Comparison of ENCODE assay signal across 30 cellular contexts in the genomic region with DNA sequence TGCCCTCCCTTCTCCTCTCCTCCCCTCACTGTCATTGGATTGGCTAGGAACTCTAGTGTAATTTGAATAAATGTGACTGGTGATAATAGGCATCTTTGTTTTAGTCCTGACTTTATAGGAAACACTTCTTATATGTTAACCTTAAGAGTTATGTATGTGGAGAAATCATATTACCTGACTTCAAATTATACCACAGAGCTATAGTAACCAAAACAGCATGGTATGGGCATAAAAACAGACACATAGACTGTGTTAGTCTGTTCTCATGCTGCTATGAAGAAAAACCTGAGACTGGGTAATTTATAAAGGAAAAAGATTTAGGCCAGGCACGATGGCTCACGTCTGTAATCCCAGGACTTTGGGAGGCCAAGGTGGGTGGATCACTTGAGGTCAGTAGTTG. TPM values are rescaled to one million over a fixed set of nuclear protein-coding genes. Genes with fewer than 3 reads are reported as not detected.
"Had no signal": no experiment of that assay in that cellular context is flagged by ENCODE, and none has a peak within 500 bp of the region (broad histone marks: within the 10 kb centered on the region; RNA-seq: fewer than 3 reads in every experiment).

No MANE protein-coding gene starts in this region.

- H3K9me3 Mint-ChIP-seq: central memory CD8-positive, alpha-beta T cell had no signal

- H3K27me3 Mint-ChIP-seq: activated CD4-positive, alpha-beta T cell treated with anti-CD3 and anti-CD28 coated beads, Interleukin-2, amount 10 ng/mL, durations not matched to agents 7 days and 5 days; activated CD8-positive, alpha-beta T cell treated with anti-CD3 and anti-CD28 coated beads for 36 hours; central memory CD8-positive, alpha-beta T cell; dendritic cell treated with granulocyte-macrophage colony-stimulating factor and Interleukin-4, amounts not matched to agents 40 ng/mL and 50 ng/mL, for 4 days had no signal

- DNase-seq: activated CD4-positive, alpha-beta T cell treated with anti-CD3 and anti-CD28 coated beads for 4 hours; activated CD4-positive, alpha-beta T cell treated with anti-CD3 and anti-CD28 coated beads, Interleukin-2, amount 10 ng/mL, durations not matched to agents 7 days and 5 days; activated CD4-positive, alpha-beta T cell treated with anti-CD3 and anti-CD28 coated beads, Interleukin-2, amount 50 U/mL, for 48 hours; activated CD4-positive, CD25-positive, alpha-beta regulatory T cell; activated CD4-positive, CD25-positive, alpha-beta regulatory T cell treated with anti-CD3 and anti-CD28 coated beads, Interleukin-2, amount 50 U/mL, for 72 hours; activated CD8-positive, alpha-beta memory T cell treated with anti-CD3 and anti-CD28 coated beads for 24 hours; activated CD8-positive, alpha-beta T cell treated with anti-CD3 and anti-CD28 coated beads for 36 hours; activated gamma-delta T cell; activated naive CD4-positive, alpha-beta T cell; activated naive CD4-positive, alpha-beta T cell treated with anti-CD3 and anti-CD28 coated beads, Interleukin-2, amount 50 U/mL, for 16 hours; activated T-cell treated with anti-CD3 and anti-CD28 coated beads, Interleukin-2, amount 50 U/mL, for 48 hours; amniotic stem cell; anterior cingulate cortex; brain microvascular endothelial cell; dorsolateral prefrontal cortex; effector memory CD4-positive, alpha-beta T cell; endodermal cell; erythroblast; foreskin keratinocyte; gastrocnemius medialis; glutamatergic neuron; heart left ventricle; T-helper 1 cell; T-helper 2 cell had no signal

- H3K4me3 Mint-ChIP-seq: activated CD4-positive, alpha-beta T cell treated with anti-CD3 and anti-CD28 coated beads, Interleukin-2, amount 10 ng/mL, durations not matched to agents 7 days and 5 days; activated CD8-positive, alpha-beta T cell treated with anti-CD3 and anti-CD28 coated beads for 36 hours; central memory CD8-positive, alpha-beta T cell; dendritic cell treated with granulocyte-macrophage colony-stimulating factor and Interleukin-4, amounts not matched to agents 40 ng/mL and 50 ng/mL, for 4 days; endodermal cell had no signal

- H3K27ac ChIP-seq: brain microvascular endothelial cell, coronary artery, dorsolateral prefrontal cortex, esophagus muscularis mucosa, foreskin keratinocyte, gastrocnemius medialis, heart left ventricle had no signal

- H3K27ac Mint-ChIP-seq: activated CD4-positive, alpha-beta T cell treated with anti-CD3 and anti-CD28 coated beads, Interleukin-2, amount 10 ng/mL, durations not matched to agents 7 days and 5 days; activated CD8-positive, alpha-beta T cell treated with anti-CD3 and anti-CD28 coated beads for 36 hours; dendritic cell treated with granulocyte-macrophage colony-stimulating factor and Interleukin-4, amounts not matched to agents 40 ng/mL and 50 ng/mL, for 4 days; endodermal cell had no signal

- ATAC-seq: activated CD8-positive, alpha-beta T cell treated with anti-CD3 and anti-CD28 coated beads for 36 hours; foreskin keratinocyte; gastrocnemius medialis; heart left ventricle had no signal

- H3K4me1 Mint-ChIP-seq: endodermal cell had no signal

- H3K27me3 ChIP-seq: brain microvascular endothelial cell, dorsolateral prefrontal cortex, esophagus muscularis mucosa, foreskin keratinocyte, gastrocnemius medialis, heart left ventricle had no signal

- H3K4me3 ChIP-seq: coronary artery, dorsolateral prefrontal cortex, esophagus muscularis mucosa, gastrocnemius medialis, heart left ventricle had no signal

- FAIRE-seq: astrocyte, bronchial epithelial cell had no signal

RNA-seq across cellular contexts. Expression of gene LHX6, which starts 45.3 kb away (rescaled TPM):
- total RNA-seq: activated CD4-positive, alpha-beta T cell treated with anti-CD3 and anti-CD28 coated beads, Interleukin-2, amount 10 ng/mL, durations not matched to agents 7 days and 5 days had no signal
